In the genomic region with DNA sequence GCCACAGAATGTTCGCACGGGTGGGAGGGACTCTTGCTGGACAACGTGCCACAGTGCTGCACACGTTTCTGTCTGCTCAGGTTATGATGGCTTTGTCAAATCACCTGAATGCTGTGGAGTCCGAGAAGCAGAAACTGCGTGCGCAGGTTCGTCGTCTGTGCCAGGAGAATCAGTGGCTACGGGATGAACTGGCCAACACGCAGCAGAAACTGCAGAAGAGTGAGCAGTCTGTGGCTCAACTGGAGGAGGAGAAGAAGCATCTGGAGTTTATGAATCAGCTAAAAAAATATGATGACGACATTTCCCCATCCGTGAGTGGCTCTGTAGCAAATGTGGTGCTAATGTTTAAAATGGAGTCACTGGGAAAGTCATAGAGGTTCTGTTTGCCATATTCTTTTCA, we compare ENCODE assay signal across 17 cellular contexts. TPM values are rescaled to one million over a fixed set of nuclear protein-coding genes. Genes with fewer than 3 reads are reported as not detected.
DNase-seq lines count a peak whose midpoint lies in the region; ATAC-seq and TF ChIP-seq lines count a peak whose summit lies in the region.
"Had no signal": no experiment of that assay in that cellular context is flagged by ENCODE, and none has a peak within 500 bp of the region (broad histone marks: within the 10 kb centered on the region; RNA-seq: fewer than 3 reads in every experiment).

No MANE protein-coding gene starts in this region.

- peak overlapping the region in 3 of 10 donors; percentile 2 to 41 (median 24) for H3K27ac ChIP-seq in heart right ventricle
- H3K27ac ChIP-seq in ascending aorta, result peak overlapping the region in 1 of 2 donors; percentile 36
- H3K27ac ChIP-seq: HL-60 had no signal

- H3K36me3 ChIP-seq in heart right ventricle (peaks cover 3 to 98% (median 60%) of the 10 kb centered on the region in 9 donors), ascending aorta (peaks cover 65 to 79% of the 10 kb centered on the region in 2 donors)

- H3K4me1 ChIP-seq in heart right ventricle (peaks cover 14 to 56% (median 41%) of the 10 kb centered on the region in 9 donors), ascending aorta (peaks cover 15 to 18% of the 10 kb centered on the region in 2 donors)

- DNase-seq in GM04504 (ENCODE audit: low read depth) (peak; percentile 83), cardiac fibroblast (ENCODE audit: low read depth in 2 of 2) (peak; percentile 65 to 95), heart right ventricle (no peak), stromal cell of bone marrow (ENCODE audit: low read depth) (peak; percentile 83), glomerular visceral epithelial cell (ENCODE audit: extremely low spot score) (no peak), GF-D8 (lab: John Stamatoyannopoulos, UW) (no peak), ascending aorta (ENCODE audit: low spot score in 2 of 2) (no peak)
- DNase-seq: activated CD4-positive, alpha-beta T cell treated with anti-CD3 and anti-CD28 coated beads for 4 hours; activated effector memory CD4-positive, alpha-beta T cell treated with Interleukin-2 at 50 U/mL for 16 hours; central memory CD4-positive, alpha-beta T cell; NCI-H2171 treated with DMSO at 0.1 percent for 48 hours; small intestine; SW 1271; transverse colon had no signal

- TF ChIP-seq CTCF in cardiac fibroblast (IDR thresholded peaks at IDR 0.05; ENCODE audit: low read depth, low read length), result no peak
- no peak for TF ChIP-seq CTCF in heart right ventricle (IDR thresholded peaks at IDR 0.05)
- no peak for TF ChIP-seq CTCF in ascending aorta (IDR thresholded peaks at IDR 0.05)

- no peaks in the 10 kb centered on the region for H3K9me3 ChIP-seq in heart right ventricle
- no peaks in the 10 kb centered on the region for H3K9me3 ChIP-seq in ascending aorta
- H3K9me3 ChIP-seq: transverse colon had no signal

- WGBS in heart right ventricle, 2 donors, result 71 to 79% methylated on average over 13 of the region's 13 CpGs

- intact Hi-C loops in heart right ventricle (cut with DNase I), result loop anchor here in 1 of 10 donors (2.0 kb wide), 1 partner anchor 15 kb away; no protein-coding TSS in a partner anchor
- intact Hi-C loops in ascending aorta (cut with DNase I), result no loop called here

- H3K4me3 ChIP-seq in cardiac fibroblast (replicated peaks in 1 of 2; ENCODE audit: low read depth in 2 of 2, low read length in 2 of 2), result peak overlapping the region in 1 of 2 donors; percentile 5
- H3K4me3 ChIP-seq in heart right ventricle, result no peak overlapping the region
- no peak overlapping the region for H3K4me3 ChIP-seq in ascending aorta
- H3K4me3 ChIP-seq: GM23338, transverse colon had no signal

- H3K27me3 ChIP-seq in heart right ventricle (no peaks in the 10 kb centered on the region), ascending aorta (no peaks in the 10 kb centered on the region)
- H3K27me3 ChIP-seq: transverse colon had no signal

- ATAC-seq in heart right ventricle, result peak in 7 of 8 donors; percentile 16 to 73 (median 44)
- ATAC-seq in HG03565 (IDR thresholded peaks at IDR 0.05; ENCODE audit: unreplicated experiment), result no peak
- ATAC-seq: GM23338 had no signal

RNA-seq across cellular contexts. Expression of a gene that starts 28.5 kb away (rescaled TPM):
- 100 to 1,000 TPM; 123 to 166 (median 146) TPM for total RNA-seq in heart right ventricle
- polyA plus RNA-seq in heart right ventricle, result 100 to 1,000 TPM; 151 to 220 TPM
- total RNA-seq in ascending aorta, result 302 TPM

RNA-seq across cellular contexts. Expression of a gene that starts 57.8 kb away (rescaled TPM):
- total RNA-seq in heart right ventricle (1 to 10 TPM; 1.0 to 4.4 (median 3.0) TPM), ascending aorta (9.0 TPM)
- polyA plus RNA-seq in heart right ventricle, result 1 to 10 TPM; 2.0 to 4.2 TPM

RNA-seq across cellular contexts. Expression of a gene that starts 58.1 kb away (rescaled TPM):
- total RNA-seq in heart right ventricle (10 to 100 TPM; 43.5 to 64.9 (median 54.5) TPM), ascending aorta (219 TPM)
- 10 to 100 TPM; 44.5 to 88.8 TPM for polyA plus RNA-seq in heart right ventricle

Comparison
In these comparisons a context has a peak if more than half of its experiments do, and no peak if none do; other contexts are left out.
1. DNase-seq: peak in GM04504 (single experiment), cardiac fibroblast (2 of 2) and stromal cell of bone marrow (single experiment); none in heart right ventricle (0 of 2), glomerular visceral epithelial cell (single experiment), GF-D8 (single experiment) and ascending aorta (0 of 2).